Comparison of ENCODE assay signal across 1 cellular context in genomic region chr9:134206317-134207300, GRCh38.
TF ChIP-seq lines count a peak whose summit lies in the region.

No MANE protein-coding gene starts in this region.

TF ChIP-seq in K562, 482 proteins besides CTCF, POLR2A, EP300 and RAD21:
- TF ChIP-seq POLR2G (IDR thresholded peaks at IDR 0.05; ENCODE audit: low read depth, low read length) (peak; percentile 70), TBP (optimal IDR thresholded peaks at IDR 0.05; ENCODE audit: low read depth, low read length) (peak; percentile 72), HDGF (IDR thresholded peaks at IDR 0.05) (no peak), MAZ (CRISPR knock-in tag; conservative IDR thresholded peaks at IDR 0.05 in 1 of 2, IDR thresholded peaks at IDR 0.05 in 1 of 2) (no peak), POLR2AphosphoS5 (IDR thresholded peaks at IDR 0.05; ENCODE audit: control insufficient read depth, insufficient read depth, low read depth, low read length) (peak; percentile 72), XRCC5 (IDR thresholded peaks at IDR 0.05; ENCODE audit: low read depth, low read length) (no peak), ILF3 (IDR thresholded peaks at IDR 0.05; ENCODE audit: borderline replicate concordance) (no peak), GTF2A2 (tag; IDR thresholded peaks at IDR 0.05) (0 out of 2 replicates have a peak, but pooled peaks have one; percentile 67), YY1 (IDR thresholded peaks at IDR 0.05; ENCODE audit: borderline replicate concordance in 1 of 3, control insufficient read depth in 1 of 3, extremely low read depth in 1 of 3, insufficient read depth in 3 of 3, insufficient read length in 1 of 3, insufficient replicate concordance in 2 of 3, low read depth in 1 of 3, low read length in 2 of 3) (peak in 1 of 3 experiments; percentile 73), NRF1 (conservative IDR thresholded peaks at IDR 0.05 in 1 of 2, IDR thresholded peaks at IDR 0.05 in 1 of 2) (0 out of 4 replicates have a peak, but pooled peaks of 1 of the 2 experiments have one; percentile 7), SUPT5H (IDR thresholded peaks at IDR 0.05) (no peak), FOXA3 (CRISPR knock-in tag; conservative IDR thresholded peaks at IDR 0.05 in 1 of 2, IDR thresholded peaks at IDR 0.05 in 1 of 2) (no peak), RBFOX2 (IDR thresholded peaks at IDR 0.05; ENCODE audit: low read depth, low read length) (peak; percentile 69), CLOCK (CRISPR knock-in tag; IDR thresholded peaks at IDR 0.05; ENCODE audit: borderline replicate concordance) (no peak), THAP7 (CRISPR knock-in tag; IDR thresholded peaks at IDR 0.05) (no peak), BHLHE40 (IDR thresholded peaks at IDR 0.05; ENCODE audit: low read length) (no peak), GTF2B (IDR thresholded peaks at IDR 0.05; ENCODE audit: extremely low read depth, insufficient read length) (peak; percentile 64), PYGO2 (tag; IDR thresholded peaks at IDR 0.05) (no peak), ZNF318 (IDR thresholded peaks at IDR 0.05; ENCODE audit: borderline replicate concordance in 1 of 2, low read depth in 1 of 2) (no peak), DLX4 (CRISPR knock-in tag; IDR thresholded peaks at IDR 0.05) (no peak)
